ENCODE assay signal across 8 cellular contexts in genomic region chr4:76301068-76301774, GRCh38. TPM values are rescaled to one million over a fixed set of nuclear protein-coding genes. Genes with fewer than 3 reads are reported as not detected.
DNase-seq lines count a peak whose midpoint lies in the region; ATAC-seq and TF ChIP-seq lines count a peak whose summit lies in the region.

No MANE protein-coding gene starts in this region.

- CTCF ChIA-PET in PC-3 (lab: Charles Lee): interaction anchor here (0.9 kb wide), 1 partner anchor 12 kb away, joined by 4 read pairs; no protein-coding TSS in a partner anchor

- no peaks in the 10 kb centered on the region for H3K9me2 ChIP-seq in PC-3 (replicated peaks; ENCODE audit: low read length)

- H3F3A ChIP-seq in PC-3 (ENCODE audit: low read length, unreplicated experiment): no peaks in the 10 kb centered on the region

- H3K79me2 ChIP-seq in PC-3 (ENCODE audit: low read length): peaks cover 16% of the 10 kb centered on the region

- POLR2A ChIA-PET in PC-3 (lab: Charles Lee; ENCODE audit: unreplicated experiment): interaction anchor here (0.6 kb wide), 2 partner anchors 129 to 153 kb away, joined by 3 read pairs; partner anchors contain the start of gene NUP54

- no peak overlapping the region for H2AFZ ChIP-seq in PC-3 (ENCODE audit: low read length)

- H3K27ac ChIP-seq in PC-3 (ENCODE audit: low read length): peak overlapping the region; percentile 79

- peak overlapping the region; percentile 57 for H3K4me2 ChIP-seq in PC-3 (ENCODE audit: low read length)

- H3K9ac ChIP-seq in PC-3 (ENCODE audit: low read length): no peak overlapping the region

- DNase-seq in DMS79 treated with DMSO at 0.1 percent for 48 hours (lab: John Stamatoyannopoulos, UW) (peak; percentile 56), PC-3 (peak; percentile 88), dedifferentiated amniotic fluid mesenchymal stem cell (ENCODE audit: extremely low spot score) (peak; percentile 86), pons (ENCODE audit: low spot score) (peak; percentile 24), NCI-H2227 treated with DMSO at 0.1 percent for 48 hours (lab: John Stamatoyannopoulos, UW) (no peak)
- no peak for DNase-seq in activated CD8-positive, alpha-beta memory T cell treated with anti-CD3 and anti-CD28 coated beads, Interleukin-2, amount 50 U/mL, for 48 hours

- H3K9me3 ChIP-seq in PC-3 (ENCODE audit: low read length): no peaks in the 10 kb centered on the region

- BruUV-seq in PC-3 (replicated peaks; lab: Mats Ljungman, UMichigan): no TSS peak

- peaks cover 34% of the 10 kb centered on the region for H3K4me1 ChIP-seq in PC-3 (ENCODE audit: insufficient read depth, low read length)

- H3K4me3 ChIP-seq in PC-3 (ENCODE audit: low read length): no peak overlapping the region

- no peaks in the 10 kb centered on the region for H4K20me1 ChIP-seq in PC-3 (ENCODE audit: low read length)

- no peaks in the 10 kb centered on the region for H3K27me3 ChIP-seq in PC-3 (ENCODE audit: low read length)

- no peak for TF ChIP-seq CTCF in PC-3 (conservative IDR thresholded peaks at IDR 0.05; ENCODE audit: low read depth, low read length)

- intact Hi-C loops in PC-3 (cut with micrococcal nuclease): loop anchor here (1.0 to 10.0 kb wide), 4 partner anchors 18 to 204 kb away; partner anchors contain the start of gene SCARB2

- H3K36me3 ChIP-seq in PC-3 (ENCODE audit: low read depth, low read length): peaks cover 5% of the 10 kb centered on the region; the same call in 1 of the 2 replicates

- ATAC-seq in GM19351 (IDR thresholded peaks at IDR 0.05; ENCODE audit: unreplicated experiment) (peak; percentile 97), HG03196 (IDR thresholded peaks at IDR 0.05; ENCODE audit: unreplicated experiment) (peak; percentile 99), PC-3 (peak; percentile 80)

RNA-seq across cellular contexts. Expression of gene STBD1, which starts 5.3 kb away (rescaled TPM):
- total RNA-seq in PC-3 (2014; rRNA removed): 7.3 and 10.9 TPM in 2 replicates

RNA-seq across cellular contexts. Expression of gene FAM47E, which starts 49.7 kb away (rescaled TPM):
- 0.91 and 0.98 TPM in 2 replicates for total RNA-seq in PC-3 (2014; rRNA removed)

Comparison
In these comparisons a context has a peak if more than half of its experiments do, and no peak if none do; other contexts are left out.
1. DNase-seq: peak in DMS79 treated with DMSO at 0.1 percent for 48 hours (single experiment), PC-3 (single experiment), dedifferentiated amniotic fluid mesenchymal stem cell (single experiment) and pons (single experiment); none in NCI-H2227 treated with DMSO at 0.1 percent for 48 hours (single experiment) and activated CD8-positive, alpha-beta memory T cell treated with anti-CD3 and anti-CD28 coated beads, Interleukin-2, amount 50 U/mL, for 48 hours (single experiment).
2. Peak in every context shown above with its lines, with median percentiles within 50 percentile points of each other: ATAC-seq.